Comparison of ENCODE assay signal across 31 cellular contexts in the genomic region with DNA sequence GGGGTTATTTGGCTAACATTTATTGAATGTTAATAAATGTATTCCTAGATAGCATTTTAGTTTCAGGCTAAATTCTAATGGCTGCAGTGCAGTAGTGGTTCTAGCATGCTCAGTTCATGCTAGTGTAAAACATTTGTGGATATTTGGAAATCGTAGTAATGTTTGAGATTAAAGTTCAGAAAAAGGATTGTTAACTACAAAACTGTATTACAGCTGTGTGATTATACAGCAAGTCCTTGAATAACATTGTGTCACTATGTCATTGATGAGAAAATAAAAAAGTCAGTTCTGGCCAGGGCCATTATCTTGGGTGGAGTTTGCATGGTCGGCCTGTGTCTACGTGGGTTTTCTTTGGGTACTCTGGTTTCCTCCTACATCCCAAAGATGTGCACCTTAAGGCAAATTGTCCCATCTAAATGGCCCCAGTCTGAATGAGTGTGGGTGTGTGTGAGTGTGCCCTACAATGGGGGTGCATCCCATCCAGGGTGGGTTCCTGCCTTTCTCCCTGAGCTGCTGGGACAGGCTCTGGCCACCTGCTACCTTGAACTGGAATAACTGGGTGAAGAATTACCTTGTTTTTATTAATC.
"Had no signal": no experiment of that assay in that cellular context is flagged by ENCODE, and none has a peak within 500 bp of the region (broad histone marks: within the 10 kb centered on the region; RNA-seq: fewer than 3 reads in every experiment).

No MANE protein-coding gene starts in this region.

- H3K36me3 Mint-ChIP-seq: activated naive CD8-positive, alpha-beta T cell treated with anti-CD3 and anti-CD28 coated beads, Interleukin-2, amount 10 ng/mL, durations not matched to agents 7 days and 5 days had no signal

- ATAC-seq: PC-3, SK-N-SH treated with all-trans-retinoic acid at 6 μM for 48 hours had no signal

- H3K27ac Mint-ChIP-seq: activated B cell treated with CpG ODN at 0.5 μM for 24 hours; activated CD4-positive, alpha-beta memory T cell treated with anti-CD3 and anti-CD28 coated beads for 36 hours; activated naive CD4-positive, alpha-beta T cell treated with anti-CD3 and anti-CD28 coated beads, Interleukin-2, amount 50 U/mL, for 24 hours; activated naive CD8-positive, alpha-beta T cell treated with anti-CD3 and anti-CD28 coated beads, Interleukin-2, amount 10 ng/mL, durations not matched to agents 7 days and 5 days; activated T-cell treated with anti-CD3 and anti-CD28 coated beads, Interleukin-2, amount 50 U/mL, for 24 hours; activated T-helper 2 cell treated with anti-CD3 and anti-CD28 coated beads, Interferon-gamma antibody, Interleukin-2, Interleukin-4, amounts not matched to agents 10 μg/mL and 5 μg/mL and 100 μg/mL, durations not matched to agents 14 hours and 24 hours and 36 hours; T-cell had no signal

- DNase-seq: activated B cell treated with CpG ODN at 0.5 μM for 24 hours; activated CD4-positive, alpha-beta memory T cell treated with anti-CD3 and anti-CD28 coated beads for 36 hours; activated CD4-positive, alpha-beta T cell treated with anti-CD3 and anti-CD28 coated beads for 4 hours; activated CD4-positive, alpha-beta T cell treated with anti-CD3 and anti-CD28 coated beads, Interleukin-2, amount 50 U/mL, for 1 hour; activated CD4-positive, CD25-positive, alpha-beta regulatory T cell treated with anti-CD3 and anti-CD28 coated beads, Interleukin-2, amount 50 U/mL, for 72 hours; activated gamma-delta T cell; activated naive CD4-positive, alpha-beta T cell treated with Interleukin-2 at 50 U/mL for 16 hours; activated naive CD8-positive, alpha-beta T cell treated with anti-CD3 and anti-CD28 coated beads, Interleukin-2, amount 10 ng/mL, durations not matched to agents 7 days and 5 days; activated T-cell treated with anti-CD3 and anti-CD28 coated beads, Interleukin-2, amount 50 U/mL, for 24 hours; amygdala; NCI-H1105; NCI-H1417 treated with DMSO at 0.1 percent for 48 hours; NCI-H1694 treated with DMSO at 0.1 percent for 48 hours; NCI-H2029; NCI-H345; NCI-H524 treated with DMSO at 0.1 percent for 48 hours; NK-92 treated with Interleukin-12 subunit alpha and Interleukin-12 subunit beta, amount 100 ng/mL, for 24 hours; PC-3; Peyer's patch; RPMI8226; SHP77 treated with DMSO at 0.1 percent for 48 hours; T-cell; T-helper 2 cell; T-helper 9 cell had no signal

- H3K4me3 ChIP-seq: ascending aorta, cardiac muscle cell, Peyer's patch, SJSA1 had no signal

- H3K9me3 ChIP-seq: ascending aorta, Peyer's patch, SJSA1 had no signal

- H3K27me3 Mint-ChIP-seq: activated B cell treated with CpG ODN at 0.5 μM for 24 hours; activated CD4-positive, alpha-beta memory T cell treated with anti-CD3 and anti-CD28 coated beads for 36 hours; activated naive CD4-positive, alpha-beta T cell treated with anti-CD3 and anti-CD28 coated beads, Interleukin-2, amount 50 U/mL, for 24 hours; activated T-cell treated with anti-CD3 and anti-CD28 coated beads, Interleukin-2, amount 50 U/mL, for 24 hours; T-cell had no signal

- H3K36me3 ChIP-seq: ascending aorta, cardiac muscle cell, Peyer's patch had no signal

- H3K27ac ChIP-seq: ascending aorta, cardiac muscle cell, Peyer's patch, SJSA1, VCaP had no signal

- H3K4me3 Mint-ChIP-seq: activated B cell treated with CpG ODN at 0.5 μM for 24 hours; activated CD4-positive, alpha-beta memory T cell treated with anti-CD3 and anti-CD28 coated beads for 36 hours; activated naive CD4-positive, alpha-beta T cell treated with anti-CD3 and anti-CD28 coated beads, Interleukin-2, amount 50 U/mL, for 24 hours; activated naive CD8-positive, alpha-beta T cell treated with anti-CD3 and anti-CD28 coated beads, Interleukin-2, amount 10 ng/mL, durations not matched to agents 7 days and 5 days; activated T-cell treated with anti-CD3 and anti-CD28 coated beads, Interleukin-2, amount 50 U/mL, for 24 hours; T-cell had no signal
